In the genomic region with DNA sequence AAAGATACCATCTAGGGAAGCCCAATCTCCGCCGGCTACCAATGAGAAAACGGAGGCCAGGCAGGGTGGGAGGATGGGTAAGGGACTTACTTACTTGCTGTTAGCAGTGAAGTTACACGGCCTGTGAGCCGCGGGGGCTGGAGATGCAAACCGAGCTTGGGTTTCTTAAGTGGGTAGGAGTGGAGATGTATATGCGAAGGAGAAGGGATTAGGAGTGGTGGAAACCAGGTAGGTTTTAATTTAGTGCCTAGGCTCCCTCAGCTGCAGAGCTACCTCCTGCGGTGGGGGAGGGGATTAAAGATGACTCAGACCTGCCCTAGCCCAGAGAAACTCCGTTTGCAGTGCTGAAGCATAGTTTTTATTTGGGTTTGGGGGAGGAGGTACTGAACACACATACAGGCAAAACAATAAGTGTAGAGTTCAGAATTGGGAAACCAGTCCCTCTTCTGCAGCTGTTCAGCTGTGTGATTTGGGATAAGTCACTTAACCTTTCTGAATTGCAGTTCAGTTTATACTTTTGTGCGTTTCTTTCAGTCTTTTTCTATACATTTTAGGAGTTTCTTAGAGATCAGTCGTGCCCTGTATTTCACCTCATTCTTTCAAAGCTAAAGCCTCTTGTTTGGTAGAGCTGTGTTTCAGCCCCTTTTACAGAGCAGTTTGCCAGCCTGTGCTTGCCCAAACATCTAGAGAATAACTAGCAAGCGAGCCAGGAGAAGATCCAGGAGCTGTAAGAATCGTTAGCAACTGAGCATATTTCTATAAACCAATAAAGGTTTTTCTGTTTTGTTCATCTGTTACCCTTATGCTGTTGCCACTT, we compare ENCODE assay signal across 8 cellular contexts. TPM values are rescaled to one million over a fixed set of nuclear protein-coding genes. Genes with fewer than 3 reads are reported as not detected.
DNase-seq lines count a peak whose midpoint lies in the region; ATAC-seq and TF ChIP-seq lines count a peak whose summit lies in the region.

No MANE protein-coding gene starts in this region.

- intact Hi-C loops in ascending aorta (cut with DNase I) = loop anchor here (1.0 to 5.0 kb wide), 5 partner anchors 45 to 645 kb away; a partner anchor contains a TSS

- no peaks in the 10 kb centered on the region for H3K27me3 Mint-ChIP-seq in T-cell

- no peaks in the 10 kb centered on the region for H3K9me3 ChIP-seq in BLaER1
- H3K9me3 ChIP-seq in ascending aorta = no peaks in the 10 kb centered on the region
- no peaks in the 10 kb centered on the region for H3K9me3 ChIP-seq in iPS-20b (ENCODE audit: insufficient read depth, low read depth, low read length)

- H3K4me1 Mint-ChIP-seq in T-cell = peaks cover 60 to 67% (median 66%) of the 10 kb centered on the region in 3 donors

- H3K36me3 Mint-ChIP-seq in T-cell = no peaks in the 10 kb centered on the region

- DNase-seq in T-cell (peak in 33 of 34 experiments; percentile 20 to 73 (median 44)), ascending aorta (ENCODE audit: low spot score in 2 of 2) (peak in 1 of 2 donors; percentile 76), OCI-M2 (lab: John Stamatoyannopoulos, UW; ENCODE audit: unreplicated experiment) (no peak)
- DNase-seq in stimulated activated CD4-positive, alpha-beta T cell treated with anti-CD3 and anti-CD28 coated beads, Interleukin-15, amount 100 ng/mL, for 24 hours = peak; percentile 85

- H3K4me2 ChIP-seq in BLaER1 = peak overlapping the region; percentile 84

- H4K20me1 ChIP-seq in BLaER1 = peaks cover 31% of the 10 kb centered on the region

- peaks cover 45% of the 10 kb centered on the region for H3K4me1 ChIP-seq in BLaER1
- peaks cover 7 to 35% of the 10 kb centered on the region in 2 donors for H3K4me1 ChIP-seq in ascending aorta
- H3K4me1 ChIP-seq in iPS-20b (ENCODE audit: insufficient read depth, low read length) = peaks cover 28% of the 10 kb centered on the region

- H3K4me3 ChIP-seq in BLaER1 = peak overlapping the region; percentile 70
- peak overlapping the region; percentile 65 to 67 for H3K4me3 ChIP-seq in ascending aorta
- H3K4me3 ChIP-seq in iPS-20b (ENCODE audit: low read length) = peak overlapping the region; percentile 97

- TF ChIP-seq CTCF in ascending aorta (IDR thresholded peaks at IDR 0.05) = no peak

- H3K27ac Mint-ChIP-seq in T-cell = peak overlapping the region; percentile 91

- H3K9ac ChIP-seq in BLaER1 = peak overlapping the region; percentile 44
- peak overlapping the region; percentile 71; the same call in 1 of the 2 replicates for H3K9ac ChIP-seq in iPS-20b (ENCODE audit: low read depth, low read length)

- ATAC-seq in HG03045 (IDR thresholded peaks at IDR 0.05; ENCODE audit: unreplicated experiment) (peak; percentile 6), T-cell (replicated peaks in 1 of 4) (peak; percentile 48 to 71 (median 71)), GM18519 (IDR thresholded peaks at IDR 0.05; ENCODE audit: low FRiP score, unreplicated experiment) (no peak)

- peaks cover 9% of the 10 kb centered on the region; the same call in 1 of the 2 replicates for H3K36me3 ChIP-seq in BLaER1
- H3K36me3 ChIP-seq in ascending aorta = no peaks in the 10 kb centered on the region
- no peaks in the 10 kb centered on the region for H3K36me3 ChIP-seq in iPS-20b (ENCODE audit: insufficient read depth, low read depth, low read length)

- no peaks in the 10 kb centered on the region for H3K9me3 Mint-ChIP-seq in T-cell

- H3K27ac ChIP-seq in BLaER1 (peak overlapping the region; percentile 69), ascending aorta (peak overlapping the region; percentile 75 to 82), iPS-20b (ENCODE audit: low read length) (peak overlapping the region; percentile 91)

- H3K4me3 Mint-ChIP-seq in T-cell = peak overlapping the region; percentile 76 to 92 (median 86)

- POLR2A ChIA-PET in T-cell (lab: Charles Lee) = interaction anchor here (0.5 to 1.5 kb wide), 10 partner anchors 12 to 681 kb away, joined by 3 to 13 read pairs (median 3); a partner anchor contains a TSS

- H3K27me3 ChIP-seq in BLaER1 (no peaks in the 10 kb centered on the region), ascending aorta (no peaks in the 10 kb centered on the region), iPS-20b (ENCODE audit: insufficient read depth, low read length) (no peaks in the 10 kb centered on the region)

- CTCF ChIA-PET in T-cell (lab: Charles Lee) = interaction anchor here in 1 of 2 donors (0.6 to 1.5 kb wide), 6 partner anchors 25 to 208 kb away, joined by 3 to 12 read pairs (median 4); a partner anchor contains a TSS

RNA-seq across cellular contexts. Expression of a gene that starts 0.6 kb away (rescaled TPM):
- total RNA-seq in T-cell (100 to 1,000 TPM; 122 to 173 (median 143) TPM), ascending aorta (22.4 TPM)
